2 cellular contexts compared by ENCODE assay signal in genomic region chr20:62252342-62252966, GRCh38.
TF ChIP-seq lines count a peak whose summit lies in the region.

No MANE protein-coding gene starts in this region.

TF ChIP-seq in IMR-90, 13 proteins besides CTCF, POLR2A, EP300 and RAD21:
- TF ChIP-seq BHLHE40 (IDR thresholded peaks at IDR 0.05; ENCODE audit: low read depth, low read length) (no peak), FOS (IDR thresholded peaks at IDR 0.05; ENCODE audit: low read depth, low read length) (no peak), RCOR1 (IDR thresholded peaks at IDR 0.05; ENCODE audit: insufficient replicate concordance, low read length) (no peak), CHD1 (IDR thresholded peaks at IDR 0.05; ENCODE audit: low read depth, low read length) (no peak), MAZ (IDR thresholded peaks at IDR 0.05; ENCODE audit: borderline replicate concordance, low read depth, low read length) (no peak), MAFK (IDR thresholded peaks at IDR 0.05; ENCODE audit: low read depth, low read length) (no peak), USF2 (IDR thresholded peaks at IDR 0.05; ENCODE audit: low read depth, low read length) (no peak), MXI1 (IDR thresholded peaks at IDR 0.05; ENCODE audit: borderline replicate concordance, low read depth, low read length) (no peak), CEBPB (IDR thresholded peaks at IDR 0.05; ENCODE audit: low read depth, low read length) (no peak), RFX5 (IDR thresholded peaks at IDR 0.05; ENCODE audit: low read depth, low read length) (no peak)
- TF ChIP-seq, protein P1, sequence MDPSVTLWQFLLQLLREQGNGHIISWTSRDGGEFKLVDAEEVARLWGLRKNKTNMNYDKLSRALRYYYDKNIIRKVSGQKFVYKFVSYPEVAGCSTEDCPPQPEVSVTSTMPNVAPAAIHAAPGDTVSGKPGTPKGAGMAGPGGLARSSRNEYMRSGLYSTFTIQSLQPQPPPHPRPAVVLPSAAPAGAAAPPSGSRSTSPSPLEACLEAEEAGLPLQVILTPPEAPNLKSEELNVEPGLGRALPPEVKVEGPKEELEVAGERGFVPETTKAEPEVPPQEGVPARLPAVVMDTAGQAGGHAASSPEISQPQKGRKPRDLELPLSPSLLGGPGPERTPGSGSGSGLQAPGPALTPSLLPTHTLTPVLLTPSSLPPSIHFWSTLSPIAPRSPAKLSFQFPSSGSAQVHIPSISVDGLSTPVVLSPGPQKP (IDR thresholded peaks at IDR 0.05; ENCODE audit: borderline replicate concordance, low read depth, low read length) = no peak

TF ChIP-seq in WTC11, 78 proteins besides CTCF, POLR2A, EP300 and RAD21:
- TF ChIP-seq FOXJ3 (CRISPR knock-in tag; IDR thresholded peaks at IDR 0.05; ENCODE audit: borderline replicate concordance) (no peak), RELA (CRISPR knock-in tag; IDR thresholded peaks at IDR 0.05; ENCODE audit: borderline replicate concordance) (no peak), NR2C2 (CRISPR knock-in tag; IDR thresholded peaks at IDR 0.05) (no peak), ZNF425 (CRISPR knock-in tag; conservative IDR thresholded peaks at IDR 0.05) (no peak), GTF2I (CRISPR knock-in tag; conservative IDR thresholded peaks at IDR 0.05) (no peak), FOXP1 (CRISPR knock-in tag; IDR thresholded peaks at IDR 0.05; ENCODE audit: borderline replicate concordance) (no peak), PRRX2 (CRISPR knock-in tag; IDR thresholded peaks at IDR 0.05) (no peak), ATF1 (CRISPR knock-in tag; IDR thresholded peaks at IDR 0.05) (no peak), GABPB1 (CRISPR knock-in tag; IDR thresholded peaks at IDR 0.05) (no peak), EMX1 (CRISPR knock-in tag; IDR thresholded peaks at IDR 0.05) (no peak), ZBTB43 (CRISPR knock-in tag; IDR thresholded peaks at IDR 0.05) (no peak), RORB (CRISPR knock-in tag; IDR thresholded peaks at IDR 0.05) (no peak), IRF2 (CRISPR knock-in tag; IDR thresholded peaks at IDR 0.05; ENCODE audit: borderline replicate concordance, low read depth) (no peak), ELF4 (CRISPR knock-in tag; IDR thresholded peaks at IDR 0.05; ENCODE audit: low read depth) (no peak)
- TF ChIP-seq, protein P2, sequence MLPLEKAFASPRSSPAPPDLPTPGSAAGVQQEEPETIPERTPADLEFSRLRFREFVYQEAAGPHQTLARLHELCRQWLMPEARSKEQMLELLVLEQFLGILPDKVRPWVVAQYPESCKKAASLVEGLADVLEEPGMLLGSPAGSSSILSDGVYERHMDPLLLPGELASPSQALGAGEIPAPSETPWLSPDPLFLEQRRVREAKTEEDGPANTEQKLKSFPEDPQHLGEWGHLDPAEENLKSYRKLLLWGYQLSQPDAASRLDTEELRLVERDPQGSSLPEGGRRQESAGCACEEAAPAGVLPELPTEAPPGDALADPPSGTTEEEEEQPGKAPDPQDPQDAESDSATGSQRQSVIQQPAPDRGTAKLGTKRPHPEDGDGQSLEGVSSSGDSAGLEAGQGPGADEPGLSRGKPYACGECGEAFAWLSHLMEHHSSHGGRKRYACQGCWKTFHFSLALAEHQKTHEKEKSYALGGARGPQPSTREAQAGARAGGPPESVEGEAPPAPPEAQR (CRISPR knock-in tag; IDR thresholded peaks at IDR 0.05) = no peak
- TF ChIP-seq, protein P3, sequence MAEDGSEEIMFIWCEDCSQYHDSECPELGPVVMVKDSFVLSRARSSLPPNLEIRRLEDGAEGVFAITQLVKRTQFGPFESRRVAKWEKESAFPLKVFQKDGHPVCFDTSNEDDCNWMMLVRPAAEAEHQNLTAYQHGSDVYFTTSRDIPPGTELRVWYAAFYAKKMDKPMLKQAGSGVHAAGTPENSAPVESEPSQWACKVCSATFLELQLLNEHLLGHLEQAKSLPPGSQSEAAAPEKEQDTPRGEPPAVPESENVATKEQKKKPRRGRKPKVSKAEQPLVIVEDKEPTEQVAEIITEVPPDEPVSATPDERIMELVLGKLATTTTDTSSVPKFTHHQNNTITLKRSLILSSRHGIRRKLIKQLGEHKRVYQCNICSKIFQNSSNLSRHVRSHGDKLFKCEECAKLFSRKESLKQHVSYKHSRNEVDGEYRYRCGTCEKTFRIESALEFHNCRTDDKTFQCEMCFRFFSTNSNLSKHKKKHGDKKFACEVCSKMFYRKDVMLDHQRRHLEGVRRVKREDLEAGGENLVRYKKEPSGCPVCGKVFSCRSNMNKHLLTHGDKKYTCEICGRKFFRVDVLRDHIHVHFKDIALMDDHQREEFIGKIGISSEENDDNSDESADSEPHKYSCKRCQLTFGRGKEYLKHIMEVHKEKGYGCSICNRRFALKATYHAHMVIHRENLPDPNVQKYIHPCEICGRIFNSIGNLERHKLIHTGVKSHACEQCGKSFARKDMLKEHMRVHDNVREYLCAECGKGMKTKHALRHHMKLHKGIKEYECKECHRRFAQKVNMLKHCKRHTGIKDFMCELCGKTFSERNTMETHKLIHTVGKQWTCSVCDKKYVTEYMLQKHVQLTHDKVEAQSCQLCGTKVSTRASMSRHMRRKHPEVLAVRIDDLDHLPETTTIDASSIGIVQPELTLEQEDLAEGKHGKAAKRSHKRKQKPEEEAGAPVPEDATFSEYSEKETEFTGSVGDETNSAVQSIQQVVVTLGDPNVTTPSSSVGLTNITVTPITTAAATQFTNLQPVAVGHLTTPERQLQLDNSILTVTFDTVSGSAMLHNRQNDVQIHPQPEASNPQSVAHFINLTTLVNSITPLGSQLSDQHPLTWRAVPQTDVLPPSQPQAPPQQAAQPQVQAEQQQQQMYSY (CRISPR knock-in tag; IDR thresholded peaks at IDR 0.05) = no peak
- TF ChIP-seq, protein P4, sequence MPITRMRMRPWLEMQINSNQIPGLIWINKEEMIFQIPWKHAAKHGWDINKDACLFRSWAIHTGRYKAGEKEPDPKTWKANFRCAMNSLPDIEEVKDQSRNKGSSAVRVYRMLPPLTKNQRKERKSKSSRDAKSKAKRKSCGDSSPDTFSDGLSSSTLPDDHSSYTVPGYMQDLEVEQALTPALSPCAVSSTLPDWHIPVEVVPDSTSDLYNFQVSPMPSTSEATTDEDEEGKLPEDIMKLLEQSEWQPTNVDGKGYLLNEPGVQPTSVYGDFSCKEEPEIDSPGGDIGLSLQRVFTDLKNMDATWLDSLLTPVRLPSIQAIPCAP (CRISPR knock-in tag; IDR thresholded peaks at IDR 0.05) = no peak
